In the genomic region with DNA sequence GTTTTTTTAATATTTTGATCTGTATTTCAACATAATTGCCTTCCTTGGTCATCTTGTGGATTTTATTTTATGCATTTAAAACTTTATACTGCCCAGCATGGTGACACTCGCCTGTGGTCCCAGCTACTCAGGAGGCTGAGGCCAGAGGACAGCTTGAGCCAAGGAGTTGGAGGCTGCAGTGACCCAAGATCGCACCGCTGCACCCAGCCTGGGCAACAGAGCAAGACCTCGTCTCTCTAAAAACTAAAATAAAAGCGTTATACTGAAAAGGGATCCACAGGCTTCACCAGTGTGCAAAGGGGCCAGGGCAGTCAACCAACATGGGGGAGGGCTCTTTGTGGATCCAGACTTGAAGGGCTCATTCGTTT, we compare ENCODE assay signal across 9 cellular contexts. TPM values are rescaled to one million over a fixed set of nuclear protein-coding genes. Genes with fewer than 3 reads are reported as not detected.
DNase-seq lines count a peak whose midpoint lies in the region; FAIRE-seq and TF ChIP-seq lines count a peak whose summit lies in the region.
"Had no signal": no experiment of that assay in that cellular context is flagged by ENCODE, and none has a peak within 500 bp of the region (broad histone marks: within the 10 kb centered on the region; RNA-seq: fewer than 3 reads in every experiment).

No MANE protein-coding gene starts in this region.

- DNase-seq in GM12865 (ENCODE audit: low read depth) (no peak), sigmoid colon (no peak), GM19239 (ENCODE audit: insufficient read length, low spot score) (no peak), NCI-H748 treated with DMSO at 0.1 percent for 48 hours (lab: John Stamatoyannopoulos, UW) (no peak), hypothalamus (lab: John Stamatoyannopoulos, UW) (no peak), iPS-NIHi11 (ENCODE audit: low spot score) (no peak)
- DNase-seq in activated T-helper 1 cell treated with anti-CD3 and anti-CD28 coated beads, Interleukin-12 subunit alpha, Interleukin-12 subunit beta, Interleukin-2, Interleukin-4 antibody, amounts not matched to agents 30 ng/mL and 10 ng/mL and 1 ng/mL, durations not matched to agents 14 hours and 24 hours and 36 hours (ENCODE audit: low spot score): no peak
- DNase-seq: NCI-H1694 treated with DMSO at 0.1 percent for 48 hours had no signal

- no peak overlapping the region for H3K9ac ChIP-seq in iPS-15b (ENCODE audit: low read depth, low read length)

- H3K36me3 Mint-ChIP-seq in activated T-helper 1 cell treated with anti-CD3 and anti-CD28 coated beads, Interleukin-12 subunit alpha, Interleukin-12 subunit beta, Interleukin-2, Interleukin-4 antibody, amounts not matched to agents 30 ng/mL and 10 ng/mL and 1 ng/mL, durations not matched to agents 14 hours and 24 hours and 36 hours (ENCODE audit: low read depth): no peaks in the 10 kb centered on the region

- H3K36me3 ChIP-seq in iPS-15b (ENCODE audit: control insufficient read depth, insufficient read depth, low read length): no peaks in the 10 kb centered on the region
- peaks cover 0 to 22% (median 3%) of the 10 kb centered on the region in 4 donors for H3K36me3 ChIP-seq in sigmoid colon

- peak overlapping the region; percentile 61 for H3K4me3 Mint-ChIP-seq in activated T-helper 1 cell treated with anti-CD3 and anti-CD28 coated beads, Interleukin-12 subunit alpha, Interleukin-12 subunit beta, Interleukin-2, Interleukin-4 antibody, amounts not matched to agents 30 ng/mL and 10 ng/mL and 1 ng/mL, durations not matched to agents 14 hours and 24 hours and 36 hours

- no peak for TF ChIP-seq POLR2A in sigmoid colon (IDR thresholded peaks at IDR 0.05)

- H3K27me3 Mint-ChIP-seq in activated T-helper 1 cell treated with anti-CD3 and anti-CD28 coated beads, Interleukin-12 subunit alpha, Interleukin-12 subunit beta, Interleukin-2, Interleukin-4 antibody, amounts not matched to agents 30 ng/mL and 10 ng/mL and 1 ng/mL, durations not matched to agents 14 hours and 24 hours and 36 hours (ENCODE audit: insufficient read depth): peaks cover 53% of the 10 kb centered on the region

- H3K4me1 ChIP-seq in iPS-15b (ENCODE audit: control insufficient read depth, insufficient read depth, low read length) (no peaks in the 10 kb centered on the region), sigmoid colon (peaks cover 0 to 70% (median 68%) of the 10 kb centered on the region in 4 donors)

- 62 to 80% methylated on average over 6 of the region's 6 CpGs for WGBS in sigmoid colon, 2 donors

- no peaks in the 10 kb centered on the region for H3K9me3 Mint-ChIP-seq in activated T-helper 1 cell treated with anti-CD3 and anti-CD28 coated beads, Interleukin-12 subunit alpha, Interleukin-12 subunit beta, Interleukin-2, Interleukin-4 antibody, amounts not matched to agents 30 ng/mL and 10 ng/mL and 1 ng/mL, durations not matched to agents 14 hours and 24 hours and 36 hours

- TF ChIP-seq EP300 in sigmoid colon (IDR thresholded peaks at IDR 0.05): no peak

- no peak for TF ChIP-seq CTCF in GM12865 (IDR thresholded peaks at IDR 0.05; ENCODE audit: insufficient read depth, low read depth, low read length, missing control alignments)
- TF ChIP-seq CTCF in sigmoid colon (IDR thresholded peaks at IDR 0.05): no peak

- FAIRE-seq in GM19239 (lab: Jason Lieb, UNC): no peak

- H3K9me3 ChIP-seq in iPS-15b (ENCODE audit: control insufficient read depth, insufficient read depth, low read length) (no peaks in the 10 kb centered on the region), sigmoid colon (no peaks in the 10 kb centered on the region)

- no peak overlapping the region for H3K27ac Mint-ChIP-seq in activated T-helper 1 cell treated with anti-CD3 and anti-CD28 coated beads, Interleukin-12 subunit alpha, Interleukin-12 subunit beta, Interleukin-2, Interleukin-4 antibody, amounts not matched to agents 30 ng/mL and 10 ng/mL and 1 ng/mL, durations not matched to agents 14 hours and 24 hours and 36 hours

- peak overlapping the region; percentile 63 for H3K4me3 ChIP-seq in GM12865 (ENCODE audit: low read depth, low read length)
- peak overlapping the region; percentile 48 for H3K4me3 ChIP-seq in iPS-15b (ENCODE audit: low read depth, low read length)
- peak overlapping the region; percentile 82 to 94 (median 90) for H3K4me3 ChIP-seq in sigmoid colon

- intact Hi-C loops in activated T-helper 1 cell treated with anti-CD3 and anti-CD28 coated beads, Interleukin-12 subunit alpha, Interleukin-12 subunit beta, Interleukin-2, Interleukin-4 antibody, amounts not matched to agents 30 ng/mL and 10 ng/mL and 1 ng/mL, durations not matched to agents 14 hours and 24 hours and 36 hours (cut with micrococcal nuclease): no loop called here
- intact Hi-C loops in sigmoid colon (cut with DNase I): loop anchor here (5.0 to 10.0 kb wide), 3 partner anchors 41 to 1339 kb away; a partner anchor contains a TSS

- H3K27me3 ChIP-seq in iPS-15b (ENCODE audit: control insufficient read depth, insufficient read depth, low read length) (peaks cover 28% of the 10 kb centered on the region), sigmoid colon (no peaks in the 10 kb centered on the region)

- H3K27ac ChIP-seq in sigmoid colon: peak overlapping the region; percentile 97 to 100 (median 100)

- peaks cover 32% of the 10 kb centered on the region for H3K4me1 Mint-ChIP-seq in activated T-helper 1 cell treated with anti-CD3 and anti-CD28 coated beads, Interleukin-12 subunit alpha, Interleukin-12 subunit beta, Interleukin-2, Interleukin-4 antibody, amounts not matched to agents 30 ng/mL and 10 ng/mL and 1 ng/mL, durations not matched to agents 14 hours and 24 hours and 36 hours (ENCODE audit: low read depth)

RNA-seq across cellular contexts. Expression of a gene that starts 1.4 kb away (rescaled TPM):
- total RNA-seq in activated T-helper 1 cell treated with anti-CD3 and anti-CD28 coated beads, Interleukin-12 subunit alpha, Interleukin-12 subunit beta, Interleukin-2, Interleukin-4 antibody, amounts not matched to agents 30 ng/mL and 10 ng/mL and 1 ng/mL, durations not matched to agents 14 hours and 24 hours and 36 hours: 0.44 and 0.65 TPM in 2 replicates
- total RNA-seq in sigmoid colon: 100 to 1,000 TPM; 136 to 242 (median 145) TPM
- polyA plus RNA-seq in sigmoid colon: 10 to 100 TPM in 1 of 3 donors, 1 to 10 TPM in 2; 3.9 to 29.9 (median 6.6) TPM

Comparison
In these comparisons a context has a peak if more than half of its experiments do, and no peak if none do; other contexts are left out.
1. RNA of a gene that starts 1.4 kb away (total RNA-seq): 136 to 242 TPM in sigmoid colon; 0.44 to 0.65 TPM in activated T-helper 1 cell treated with anti-CD3 and anti-CD28 coated beads, Interleukin-12 subunit alpha, Interleukin-12 subunit beta, Interleukin-2, Interleukin-4 antibody, amounts not matched to agents 30 ng/mL and 10 ng/mL and 1 ng/mL, durations not matched to agents 14 hours and 24 hours and 36 hours; every median in the first group is over 10 times any median in the second.
2. Peak in every context shown above with its lines, with median percentiles within 50 percentile points of each other: H3K4me3 ChIP-seq.